ENCODE assay signal across 1 cellular context in genomic region chr21:15122241-15122640, GRCh38.
TF ChIP-seq lines count a peak whose summit lies in the region.

No MANE protein-coding gene starts in this region.

TF ChIP-seq in HepG2, 621 proteins besides CTCF, POLR2A, EP300 and RAD21 (continued from another document):
- TF ChIP-seq ZUFSP (CRISPR knock-in tag; IDR thresholded peaks at IDR 0.05; ENCODE audit: borderline replicate concordance), result no peak
- TF ChIP-seq NAIF1 (CRISPR knock-in tag; IDR thresholded peaks at IDR 0.05; ENCODE audit: borderline replicate concordance), result no peak
- no peak for TF ChIP-seq HOXD1 (CRISPR knock-in tag; IDR thresholded peaks at IDR 0.05)
- no peak for TF ChIP-seq ZNF841 (CRISPR knock-in tag; IDR thresholded peaks at IDR 0.05; ENCODE audit: borderline replicate concordance)
- TF ChIP-seq MIER3 (CRISPR knock-in tag; IDR thresholded peaks at IDR 0.05; ENCODE audit: borderline replicate concordance), result no peak
- TF ChIP-seq NFIB (CRISPR knock-in tag; IDR thresholded peaks at IDR 0.05; ENCODE audit: borderline replicate concordance), result no peak
- TF ChIP-seq KLF16 (CRISPR knock-in tag; IDR thresholded peaks at IDR 0.05), result no peak
- 0 out of 2 replicates have a peak, but pooled peaks have one; percentile 5 for TF ChIP-seq NR2F2 (IDR thresholded peaks at IDR 0.05; ENCODE audit: borderline replicate concordance, low read depth)
- no peak for TF ChIP-seq ZNF557 (CRISPR knock-in tag; IDR thresholded peaks at IDR 0.05)
- no peak for TF ChIP-seq ZNF576 (CRISPR knock-in tag; IDR thresholded peaks at IDR 0.05)
- TF ChIP-seq ISL2 (CRISPR knock-in tag; IDR thresholded peaks at IDR 0.05), result 0 out of 2 replicates have a peak, but pooled peaks have one; percentile 24
- no peak for TF ChIP-seq ZBTB14 (CRISPR knock-in tag; IDR thresholded peaks at IDR 0.05)
TF ChIP-seq in HepG2: peak in this region for 13.
